In the genomic region with DNA sequence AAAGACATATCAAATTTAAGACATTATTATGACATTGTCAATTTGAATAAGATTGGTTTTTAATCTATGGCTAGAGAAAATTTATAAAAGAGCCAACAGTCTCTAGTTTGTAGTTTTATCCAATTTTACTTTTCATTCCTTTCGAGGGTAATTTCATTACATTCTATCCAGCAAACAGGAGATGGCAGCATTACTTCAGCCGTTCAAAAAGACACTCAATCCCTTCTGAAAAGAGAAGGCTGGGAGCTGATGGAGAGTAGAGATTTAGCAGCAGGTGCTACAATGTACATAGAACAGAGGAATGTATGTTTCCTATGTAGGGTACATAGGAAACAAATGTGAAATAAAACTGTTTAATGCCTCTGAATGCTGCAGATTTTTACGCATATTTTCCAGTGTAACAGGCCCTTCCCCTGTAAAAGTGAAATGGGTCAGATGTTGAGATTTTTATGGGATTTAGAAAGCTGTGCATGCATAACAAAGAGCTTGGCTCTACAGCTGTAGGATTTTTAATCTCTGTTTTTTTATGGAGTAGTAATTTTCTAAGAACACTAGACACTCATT, we compare ENCODE assay signal across 9 cellular contexts. TPM values are rescaled to one million over a fixed set of nuclear protein-coding genes. Genes with fewer than 3 reads are reported as not detected.
DNase-seq lines count a peak whose midpoint lies in the region; ATAC-seq, FAIRE-seq and TF ChIP-seq lines count a peak whose summit lies in the region.
"Had no signal": no experiment of that assay in that cellular context is flagged by ENCODE, and none has a peak within 500 bp of the region (broad histone marks: within the 10 kb centered on the region; RNA-seq: fewer than 3 reads in every experiment).

No MANE protein-coding gene starts in this region.

- no peak overlapping the region for H3K27ac ChIP-seq in pancreas
- H3K27ac ChIP-seq: skin epidermis had no signal

- H3K4me3 Mint-ChIP-seq in activated CD4-positive, alpha-beta T cell treated with anti-CD3 and anti-CD28 coated beads for 36 hours: no peak overlapping the region

- peak in 2 of 4 donors; percentile 19 to 23 for TF ChIP-seq CTCF in pancreas (IDR thresholded peaks at IDR 0.05)

- no peaks in the 10 kb centered on the region for H3K9me3 Mint-ChIP-seq in activated CD4-positive, alpha-beta T cell treated with anti-CD3 and anti-CD28 coated beads for 36 hours (ENCODE audit: low read depth)

- FAIRE-seq in pancreas (lab: Jason Lieb, UNC): no peak

- DNase-seq in activated CD4-positive, alpha-beta T cell treated with anti-CD3 and anti-CD28 coated beads for 36 hours: peak; percentile 8
- DNase-seq in activated CD4-positive, alpha-beta T cell treated with anti-CD3 and anti-CD28 coated beads, Interleukin-2, amount 50 U/mL, for 48 hours: no peak
- DNase-seq in NCI-H2196 treated with DMSO at 0.1 percent for 48 hours (lab: John Stamatoyannopoulos, UW; ENCODE audit: unreplicated experiment): peak; percentile 66
- DNase-seq in cerebellar cortex (ENCODE audit: low spot score): peak; percentile 47
- no peak for DNase-seq in pancreas

- no peaks in the 10 kb centered on the region for H3K4me1 ChIP-seq in pancreas

- no peak overlapping the region for H3K27ac Mint-ChIP-seq in activated CD4-positive, alpha-beta T cell treated with anti-CD3 and anti-CD28 coated beads for 36 hours

- no peaks in the 10 kb centered on the region for H3K4me1 Mint-ChIP-seq in activated CD4-positive, alpha-beta T cell treated with anti-CD3 and anti-CD28 coated beads for 36 hours

- no peaks in the 10 kb centered on the region for H3K36me3 Mint-ChIP-seq in activated CD4-positive, alpha-beta T cell treated with anti-CD3 and anti-CD28 coated beads for 36 hours (ENCODE audit: low read depth)

- POLR2A ChIA-PET in activated CD4-positive, alpha-beta T cell treated with anti-CD3 and anti-CD28 coated beads for 36 hours (lab: Charles Lee): no interaction called here

- H3K4me3 ChIP-seq in pancreas: no peak overlapping the region
- H3K4me3 ChIP-seq: skin epidermis had no signal

- H3K36me3 ChIP-seq in pancreas: no peaks in the 10 kb centered on the region

- WGBS in pancreas, 2 donors: 44% methylated on average over 3 of the region's 3 CpGs

- no peaks in the 10 kb centered on the region for H3K27me3 ChIP-seq in pancreas

- intact Hi-C loops in activated CD4-positive, alpha-beta T cell treated with anti-CD3 and anti-CD28 coated beads for 36 hours (cut with DNase I, micrococcal nuclease): loop anchor here (1.0 to 5.0 kb wide), 4 partner anchors 127 to 722 kb away; no protein-coding TSS in a partner anchor
- intact Hi-C loops in pancreas (cut with DNase I): loop anchor here in 1 of 3 donors (10.0 kb wide), 1 partner anchor 674 kb away; no protein-coding TSS in a partner anchor

- H3K9me3 ChIP-seq in pancreas: no peaks in the 10 kb centered on the region

- peaks cover 2% of the 10 kb centered on the region for H3K27me3 Mint-ChIP-seq in activated CD4-positive, alpha-beta T cell treated with anti-CD3 and anti-CD28 coated beads for 36 hours

- ATAC-seq in activated CD4-positive, alpha-beta T cell treated with anti-CD3 and anti-CD28 coated beads for 36 hours: no peak
- peak in 3 of 4 donors; percentile 45 to 62 (median 59) for ATAC-seq in pancreas
- no peak for ATAC-seq in GM18517 (IDR thresholded peaks at IDR 0.05; ENCODE audit: unreplicated experiment)
- ATAC-seq in GM21528 (IDR thresholded peaks at IDR 0.05; ENCODE audit: low FRiP score, unreplicated experiment): no peak
- ATAC-seq in GM18858 (IDR thresholded peaks at IDR 0.05; ENCODE audit: unreplicated experiment): no peak

- CTCF ChIA-PET in activated CD4-positive, alpha-beta T cell treated with anti-CD3 and anti-CD28 coated beads for 36 hours (lab: Charles Lee): interaction anchor here (1.0 to 1.3 kb wide), 7 partner anchors 13 to 1267 kb away, joined by 3 to 4 read pairs (median 3); no protein-coding TSS in a partner anchor

RNA-seq across cellular contexts. Expression of a gene that starts 15.9 kb away (rescaled TPM):
- total RNA-seq in activated CD4-positive, alpha-beta T cell treated with anti-CD3 and anti-CD28 coated beads for 36 hours: 1,000 to 10,000 TPM in 1 of 2 experiments, 100 to 1,000 TPM in 1; 837 to 2,006 TPM
- 100 to 1,000 TPM; 511 to 945 (median 775) TPM for total RNA-seq in pancreas
- polyA plus RNA-seq in pancreas: 1,000 to 10,000 TPM in 1 of 2 donors, 100 to 1,000 TPM in 1; 995 to 1,464 TPM

RNA-seq across cellular contexts. Expression of a gene that starts 31.9 kb away (rescaled TPM):
- 1 to 10 TPM; 3.4 to 6.6 TPM for total RNA-seq in activated CD4-positive, alpha-beta T cell treated with anti-CD3 and anti-CD28 coated beads for 36 hours
- 1 to 10 TPM; 4.4 to 9.9 (median 7.2) TPM for total RNA-seq in pancreas
- polyA plus RNA-seq in pancreas: 10 to 100 TPM in 1 of 2 donors, 1 to 10 TPM in 1; 5.5 to 10.9 TPM

Comparison
In these comparisons a context has a peak if more than half of its experiments do, and no peak if none do; other contexts are left out.
1. DNase-seq: peak in activated CD4-positive, alpha-beta T cell treated with anti-CD3 and anti-CD28 coated beads for 36 hours (single experiment), NCI-H2196 treated with DMSO at 0.1 percent for 48 hours (single experiment) and cerebellar cortex (single experiment); none in activated CD4-positive, alpha-beta T cell treated with anti-CD3 and anti-CD28 coated beads, Interleukin-2, amount 50 U/mL, for 48 hours (0 of 2) and pancreas (0 of 6).
2. ATAC-seq: peak in pancreas (3 of 4); none in activated CD4-positive, alpha-beta T cell treated with anti-CD3 and anti-CD28 coated beads for 36 hours (single experiment), GM18517 (single experiment), GM21528 (single experiment) and GM18858 (single experiment).